ENCODE assay signal across 1 cellular context in the genomic region with DNA sequence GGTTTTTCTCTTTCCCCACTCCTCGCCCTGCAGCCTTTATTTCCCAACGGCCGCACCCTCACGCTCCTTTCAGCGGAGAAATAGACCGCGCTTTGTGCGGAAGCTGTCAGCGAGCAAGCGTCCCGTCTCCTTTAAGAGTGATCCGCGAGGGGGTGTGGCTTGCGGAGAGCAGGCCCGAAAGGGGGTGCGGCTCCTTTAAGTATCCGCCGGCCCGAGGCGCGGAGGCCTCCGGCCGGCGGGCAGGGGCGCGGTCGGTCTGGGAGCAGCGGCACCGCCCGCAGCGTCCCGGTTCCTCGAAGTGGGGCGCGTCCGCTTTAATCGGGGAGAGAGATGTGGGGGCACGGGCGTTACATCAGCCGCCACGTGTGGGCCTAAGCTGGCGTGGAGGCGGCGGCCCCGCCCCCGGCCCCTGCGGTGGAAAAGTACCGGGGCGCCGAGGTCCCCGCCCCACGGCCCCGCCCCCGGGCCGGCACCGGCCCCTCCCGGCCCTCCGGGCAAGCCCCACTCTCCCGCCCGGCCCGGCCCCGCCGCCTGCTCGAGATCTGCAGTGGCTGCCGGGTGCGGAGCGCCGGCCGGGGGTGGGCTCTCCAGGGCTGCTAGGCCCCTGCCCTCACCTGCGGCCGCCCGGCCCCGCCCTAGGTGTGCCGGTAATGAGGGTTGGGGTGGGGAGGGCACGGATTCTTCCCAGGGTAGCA.
TF ChIP-seq lines count a peak whose summit lies in the region.

No MANE protein-coding gene starts in this region.

TF ChIP-seq in GM12878, 131 proteins besides CTCF, POLR2A, EP300 and RAD21:
- TF ChIP-seq ETV6 (conservative IDR thresholded peaks at IDR 0.05 in 1 of 2, IDR thresholded peaks at IDR 0.05 in 1 of 2; ENCODE audit: borderline replicate concordance in 1 of 2, low read depth in 1 of 2) (no peak), BRCA1 (IDR thresholded peaks at IDR 0.05; ENCODE audit: low read depth, low read length) (no peak), POLR2AphosphoS5 (IDR thresholded peaks at IDR 0.05; ENCODE audit: low read length) (peak; percentile 43; the same call in 1 of the 2 replicates), MTA2 (IDR thresholded peaks at IDR 0.05; ENCODE audit: low read depth) (no peak), SMARCA5 (IDR thresholded peaks at IDR 0.05) (no peak), EGR1 (IDR thresholded peaks at IDR 0.05; ENCODE audit: borderline replicate concordance in 1 of 2, low read depth in 2 of 2, low read length in 2 of 2) (peak in 1 of 2 experiments; percentile 7; a peak in 2 of 3 replicates), NBN (IDR thresholded peaks at IDR 0.05) (0 out of 2 replicates have a peak, but pooled peaks have one; percentile 62), NR2C2 (IDR thresholded peaks at IDR 0.05; ENCODE audit: borderline replicate concordance, control insufficient read depth, insufficient read length, low read depth) (no peak), BACH1 (IDR thresholded peaks at IDR 0.05; ENCODE audit: borderline replicate concordance) (0 out of 2 replicates have a peak, but pooled peaks have one; percentile 17), CHD2 (IDR thresholded peaks at IDR 0.05; ENCODE audit: borderline replicate concordance, low read depth, low read length) (peak; percentile 85), MYC (IDR thresholded peaks at IDR 0.05; ENCODE audit: insufficient read depth, insufficient read length, insufficient replicate concordance, low read length, severe bottlenecking) (peak; percentile 31), CREM (IDR thresholded peaks at IDR 0.05; ENCODE audit: low read depth) (peak; percentile 42; the same call in 1 of the 2 replicates), ZSCAN29 (IDR thresholded peaks at IDR 0.05) (no peak), ASH2L (IDR thresholded peaks at IDR 0.05; ENCODE audit: borderline replicate concordance, low read depth) (no peak), RUNX3 (IDR thresholded peaks at IDR 0.05; ENCODE audit: low read length) (peak; percentile 48), EZH2 (IDR thresholded peaks at IDR 0.05; ENCODE audit: borderline replicate concordance, control insufficient read depth, low read depth, low read length) (no peak), STAT3 (IDR thresholded peaks at IDR 0.05; ENCODE audit: low read depth, low read length) (no peak), NR2F1 (conservative IDR thresholded peaks at IDR 0.05) (peak; percentile 14; the same call in 1 of the 2 replicates), GABPA (IDR thresholded peaks at IDR 0.05; ENCODE audit: low read depth) (no peak), SUPT20H (IDR thresholded peaks at IDR 0.05; ENCODE audit: borderline replicate concordance, control insufficient read depth, low read depth, low read length) (no peak), SMAD5 (IDR thresholded peaks at IDR 0.05; ENCODE audit: low read depth) (no peak), CHD1 (IDR thresholded peaks at IDR 0.05; ENCODE audit: low read depth, low read length) (0 out of 2 replicates have a peak, but pooled peaks have one; percentile 38), KLF5 (IDR thresholded peaks at IDR 0.05; ENCODE audit: partially characterized antibody) (peak; percentile 65), SP1 (IDR thresholded peaks at IDR 0.05; ENCODE audit: low read depth, low read length) (peak; percentile 35), HDGF (IDR thresholded peaks at IDR 0.05) (no peak), BHLHE40 (IDR thresholded peaks at IDR 0.05; ENCODE audit: borderline replicate concordance in 1 of 2, low read depth in 2 of 2, low read length in 1 of 2) (peak; percentile 46 to 88; a peak in 3 of 4 replicates), MXI1 (IDR thresholded peaks at IDR 0.05; ENCODE audit: low read depth, low read length) (peak; percentile 84)
- TF ChIP-seq, protein P1, sequence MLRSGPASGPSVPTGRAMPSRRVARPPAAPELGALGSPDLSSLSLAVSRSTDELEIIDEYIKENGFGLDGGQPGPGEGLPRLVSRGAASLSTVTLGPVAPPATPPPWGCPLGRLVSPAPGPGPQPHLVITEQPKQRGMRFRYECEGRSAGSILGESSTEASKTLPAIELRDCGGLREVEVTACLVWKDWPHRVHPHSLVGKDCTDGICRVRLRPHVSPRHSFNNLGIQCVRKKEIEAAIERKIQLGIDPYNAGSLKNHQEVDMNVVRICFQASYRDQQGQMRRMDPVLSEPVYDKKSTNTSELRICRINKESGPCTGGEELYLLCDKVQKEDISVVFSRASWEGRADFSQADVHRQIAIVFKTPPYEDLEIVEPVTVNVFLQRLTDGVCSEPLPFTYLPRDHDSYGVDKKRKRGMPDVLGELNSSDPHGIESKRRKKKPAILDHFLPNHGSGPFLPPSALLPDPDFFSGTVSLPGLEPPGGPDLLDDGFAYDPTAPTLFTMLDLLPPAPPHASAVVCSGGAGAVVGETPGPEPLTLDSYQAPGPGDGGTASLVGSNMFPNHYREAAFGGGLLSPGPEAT (IDR thresholded peaks at IDR 0.05; ENCODE audit: low read depth) = peak; percentile 72; the same call in 1 of the 2 replicates
- TF ChIP-seq, protein P2, sequence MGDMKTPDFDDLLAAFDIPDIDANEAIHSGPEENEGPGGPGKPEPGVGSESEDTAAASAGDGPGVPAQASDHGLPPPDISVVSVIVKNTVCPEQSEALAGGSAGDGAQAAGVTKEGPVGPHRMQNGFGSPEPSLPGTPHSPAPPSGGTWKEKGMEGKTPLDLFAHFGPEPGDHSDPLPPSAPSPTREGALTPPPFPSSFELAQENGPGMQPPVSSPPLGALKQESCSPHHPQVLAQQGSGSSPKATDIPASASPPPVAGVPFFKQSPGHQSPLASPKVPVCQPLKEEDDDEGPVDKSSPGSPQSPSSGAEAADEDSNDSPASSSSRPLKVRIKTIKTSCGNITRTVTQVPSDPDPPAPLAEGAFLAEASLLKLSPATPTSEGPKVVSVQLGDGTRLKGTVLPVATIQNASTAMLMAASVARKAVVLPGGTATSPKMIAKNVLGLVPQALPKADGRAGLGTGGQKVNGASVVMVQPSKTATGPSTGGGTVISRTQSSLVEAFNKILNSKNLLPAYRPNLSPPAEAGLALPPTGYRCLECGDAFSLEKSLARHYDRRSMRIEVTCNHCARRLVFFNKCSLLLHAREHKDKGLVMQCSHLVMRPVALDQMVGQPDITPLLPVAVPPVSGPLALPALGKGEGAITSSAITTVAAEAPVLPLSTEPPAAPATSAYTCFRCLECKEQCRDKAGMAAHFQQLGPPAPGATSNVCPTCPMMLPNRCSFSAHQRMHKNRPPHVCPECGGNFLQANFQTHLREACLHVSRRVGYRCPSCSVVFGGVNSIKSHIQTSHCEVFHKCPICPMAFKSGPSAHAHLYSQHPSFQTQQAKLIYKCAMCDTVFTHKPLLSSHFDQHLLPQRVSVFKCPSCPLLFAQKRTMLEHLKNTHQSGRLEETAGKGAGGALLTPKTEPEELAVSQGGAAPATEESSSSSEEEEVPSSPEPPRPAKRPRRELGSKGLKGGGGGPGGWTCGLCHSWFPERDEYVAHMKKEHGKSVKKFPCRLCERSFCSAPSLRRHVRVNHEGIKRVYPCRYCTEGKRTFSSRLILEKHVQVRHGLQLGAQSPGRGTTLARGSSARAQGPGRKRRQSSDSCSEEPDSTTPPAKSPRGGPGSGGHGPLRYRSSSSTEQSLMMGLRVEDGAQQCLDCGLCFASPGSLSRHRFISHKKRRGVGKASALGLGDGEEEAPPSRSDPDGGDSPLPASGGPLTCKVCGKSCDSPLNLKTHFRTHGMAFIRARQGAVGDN (IDR thresholded peaks at IDR 0.05) = peak; percentile 65; the same call in 1 of the 2 replicates
- TF ChIP-seq, protein P3, sequence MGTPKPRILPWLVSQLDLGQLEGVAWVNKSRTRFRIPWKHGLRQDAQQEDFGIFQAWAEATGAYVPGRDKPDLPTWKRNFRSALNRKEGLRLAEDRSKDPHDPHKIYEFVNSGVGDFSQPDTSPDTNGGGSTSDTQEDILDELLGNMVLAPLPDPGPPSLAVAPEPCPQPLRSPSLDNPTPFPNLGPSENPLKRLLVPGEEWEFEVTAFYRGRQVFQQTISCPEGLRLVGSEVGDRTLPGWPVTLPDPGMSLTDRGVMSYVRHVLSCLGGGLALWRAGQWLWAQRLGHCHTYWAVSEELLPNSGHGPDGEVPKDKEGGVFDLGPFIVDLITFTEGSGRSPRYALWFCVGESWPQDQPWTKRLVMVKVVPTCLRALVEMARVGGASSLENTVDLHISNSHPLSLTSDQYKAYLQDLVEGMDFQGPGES (IDR thresholded peaks at IDR 0.05) = no peak
- TF ChIP-seq, protein P4, sequence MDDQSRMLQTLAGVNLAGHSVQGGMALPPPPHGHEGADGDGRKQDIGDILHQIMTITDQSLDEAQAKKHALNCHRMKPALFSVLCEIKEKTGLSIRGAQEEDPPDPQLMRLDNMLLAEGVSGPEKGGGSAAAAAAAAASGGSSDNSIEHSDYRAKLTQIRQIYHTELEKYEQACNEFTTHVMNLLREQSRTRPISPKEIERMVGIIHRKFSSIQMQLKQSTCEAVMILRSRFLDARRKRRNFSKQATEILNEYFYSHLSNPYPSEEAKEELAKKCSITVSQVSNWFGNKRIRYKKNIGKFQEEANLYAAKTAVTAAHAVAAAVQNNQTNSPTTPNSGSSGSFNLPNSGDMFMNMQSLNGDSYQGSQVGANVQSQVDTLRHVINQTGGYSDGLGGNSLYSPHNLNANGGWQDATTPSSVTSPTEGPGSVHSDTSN (IDR thresholded peaks at IDR 0.05; ENCODE audit: insufficient replicate concordance, low read depth, low read length) = peak; percentile 73
- TF ChIP-seq, protein P5, sequence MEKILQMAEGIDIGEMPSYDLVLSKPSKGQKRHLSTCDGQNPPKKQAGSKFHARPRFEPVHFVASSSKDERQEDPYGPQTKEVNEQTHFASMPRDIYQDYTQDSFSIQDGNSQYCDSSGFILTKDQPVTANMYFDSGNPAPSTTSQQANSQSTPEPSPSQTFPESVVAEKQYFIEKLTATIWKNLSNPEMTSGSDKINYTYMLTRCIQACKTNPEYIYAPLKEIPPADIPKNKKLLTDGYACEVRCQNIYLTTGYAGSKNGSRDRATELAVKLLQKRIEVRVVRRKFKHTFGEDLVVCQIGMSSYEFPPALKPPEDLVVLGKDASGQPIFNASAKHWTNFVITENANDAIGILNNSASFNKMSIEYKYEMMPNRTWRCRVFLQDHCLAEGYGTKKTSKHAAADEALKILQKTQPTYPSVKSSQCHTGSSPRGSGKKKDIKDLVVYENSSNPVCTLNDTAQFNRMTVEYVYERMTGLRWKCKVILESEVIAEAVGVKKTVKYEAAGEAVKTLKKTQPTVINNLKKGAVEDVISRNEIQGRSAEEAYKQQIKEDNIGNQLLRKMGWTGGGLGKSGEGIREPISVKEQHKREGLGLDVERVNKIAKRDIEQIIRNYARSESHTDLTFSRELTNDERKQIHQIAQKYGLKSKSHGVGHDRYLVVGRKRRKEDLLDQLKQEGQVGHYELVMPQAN (conservative IDR thresholded peaks at IDR 0.05) = peak; percentile 79
- TF ChIP-seq, protein P6, sequence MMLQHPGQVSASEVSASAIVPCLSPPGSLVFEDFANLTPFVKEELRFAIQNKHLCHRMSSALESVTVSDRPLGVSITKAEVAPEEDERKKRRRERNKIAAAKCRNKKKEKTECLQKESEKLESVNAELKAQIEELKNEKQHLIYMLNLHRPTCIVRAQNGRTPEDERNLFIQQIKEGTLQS (IDR thresholded peaks at IDR 0.05; ENCODE audit: borderline replicate concordance, extremely low read depth, low read depth, low read length) = no peak
- TF ChIP-seq, protein P7, sequence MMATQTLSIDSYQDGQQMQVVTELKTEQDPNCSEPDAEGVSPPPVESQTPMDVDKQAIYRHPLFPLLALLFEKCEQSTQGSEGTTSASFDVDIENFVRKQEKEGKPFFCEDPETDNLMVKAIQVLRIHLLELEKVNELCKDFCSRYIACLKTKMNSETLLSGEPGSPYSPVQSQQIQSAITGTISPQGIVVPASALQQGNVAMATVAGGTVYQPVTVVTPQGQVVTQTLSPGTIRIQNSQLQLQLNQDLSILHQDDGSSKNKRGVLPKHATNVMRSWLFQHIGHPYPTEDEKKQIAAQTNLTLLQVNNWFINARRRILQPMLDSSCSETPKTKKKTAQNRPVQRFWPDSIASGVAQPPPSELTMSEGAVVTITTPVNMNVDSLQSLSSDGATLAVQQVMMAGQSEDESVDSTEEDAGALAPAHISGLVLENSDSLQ (IDR thresholded peaks at IDR 0.05) = peak; percentile 75
- TF ChIP-seq, protein P8, sequence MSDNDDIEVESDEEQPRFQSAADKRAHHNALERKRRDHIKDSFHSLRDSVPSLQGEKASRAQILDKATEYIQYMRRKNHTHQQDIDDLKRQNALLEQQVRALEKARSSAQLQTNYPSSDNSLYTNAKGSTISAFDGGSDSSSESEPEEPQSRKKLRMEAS (IDR thresholded peaks at IDR 0.05; ENCODE audit: low read depth, low read length) = peak; percentile 74; the same call in 1 of the 2 replicates
